ENCODE assay signal across 1 cellular context in genomic region chr3:196440041-196440537, GRCh38.
TF ChIP-seq lines count a peak whose summit lies in the region.

No MANE protein-coding gene starts in this region.

TF ChIP-seq in GM12878, 131 proteins besides CTCF, POLR2A, EP300 and RAD21 (continued from another document and continues in another):
- peak; percentile 88 for TF ChIP-seq CUX1 (IDR thresholded peaks at IDR 0.05; ENCODE audit: insufficient replicate concordance, low read depth, low read length)
- no peak for TF ChIP-seq CEBPB (IDR thresholded peaks at IDR 0.05; ENCODE audit: borderline replicate concordance in 1 of 2, low read depth in 2 of 2, low read length in 2 of 2)
- no peak for TF ChIP-seq PRDM15 (CRISPR knock-in tag; IDR thresholded peaks at IDR 0.05)
- TF ChIP-seq, protein P1, sequence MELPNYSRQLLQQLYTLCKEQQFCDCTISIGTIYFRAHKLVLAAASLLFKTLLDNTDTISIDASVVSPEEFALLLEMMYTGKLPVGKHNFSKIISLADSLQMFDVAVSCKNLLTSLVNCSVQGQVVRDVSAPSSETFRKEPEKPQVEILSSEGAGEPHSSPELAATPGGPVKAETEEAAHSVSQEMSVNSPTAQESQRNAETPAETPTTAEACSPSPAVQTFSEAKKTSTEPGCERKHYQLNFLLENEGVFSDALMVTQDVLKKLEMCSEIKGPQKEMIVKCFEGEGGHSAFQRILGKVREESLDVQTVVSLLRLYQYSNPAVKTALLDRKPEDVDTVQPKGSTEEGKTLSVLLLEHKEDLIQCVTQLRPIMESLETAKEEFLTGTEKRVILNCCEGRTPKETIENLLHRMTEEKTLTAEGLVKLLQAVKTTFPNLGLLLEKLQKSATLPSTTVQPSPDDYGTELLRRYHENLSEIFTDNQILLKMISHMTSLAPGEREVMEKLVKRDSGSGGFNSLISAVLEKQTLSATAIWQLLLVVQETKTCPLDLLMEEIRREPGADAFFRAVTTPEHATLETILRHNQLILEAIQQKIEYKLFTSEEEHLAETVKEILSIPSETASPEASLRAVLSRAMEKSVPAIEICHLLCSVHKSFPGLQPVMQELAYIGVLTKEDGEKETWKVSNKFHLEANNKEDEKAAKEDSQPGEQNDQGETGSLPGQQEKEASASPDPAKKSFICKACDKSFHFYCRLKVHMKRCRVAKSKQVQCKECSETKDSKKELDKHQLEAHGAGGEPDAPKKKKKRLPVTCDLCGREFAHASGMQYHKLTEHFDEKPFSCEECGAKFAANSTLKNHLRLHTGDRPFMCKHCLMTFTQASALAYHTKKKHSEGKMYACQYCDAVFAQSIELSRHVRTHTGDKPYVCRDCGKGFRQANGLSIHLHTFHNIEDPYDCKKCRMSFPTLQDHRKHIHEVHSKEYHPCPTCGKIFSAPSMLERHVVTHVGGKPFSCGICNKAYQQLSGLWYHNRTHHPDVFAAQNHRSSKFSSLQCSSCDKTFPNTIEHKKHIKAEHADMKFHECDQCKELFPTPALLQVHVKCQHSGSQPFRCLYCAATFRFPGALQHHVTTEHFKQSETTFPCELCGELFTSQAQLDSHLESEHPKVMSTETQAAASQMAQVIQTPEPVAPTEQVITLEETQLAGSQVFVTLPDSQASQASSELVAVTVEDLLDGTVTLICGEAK (IDR thresholded peaks at IDR 0.05; ENCODE audit: borderline replicate concordance), result peak; percentile 87
- TF ChIP-seq BCL3 (IDR thresholded peaks at IDR 0.05; ENCODE audit: borderline replicate concordance, insufficient read depth, low read depth, low read length, poor library complexity, severe bottlenecking), result peak; percentile 98
- TF ChIP-seq ELK1 (IDR thresholded peaks at IDR 0.05; ENCODE audit: low read depth, low read length), result no peak
- TF ChIP-seq RBBP5 (conservative IDR thresholded peaks at IDR 0.05), result no peak
- TF ChIP-seq BACH1 (IDR thresholded peaks at IDR 0.05; ENCODE audit: borderline replicate concordance), result no peak
- no peak for TF ChIP-seq SREBF1 (IDR thresholded peaks at IDR 0.05; ENCODE audit: low read length)
- no peak for TF ChIP-seq EZH2 (IDR thresholded peaks at IDR 0.05; ENCODE audit: borderline replicate concordance, control insufficient read depth, low read depth, low read length)
- TF ChIP-seq CHD2 (IDR thresholded peaks at IDR 0.05; ENCODE audit: borderline replicate concordance, low read depth, low read length), result no peak
- TF ChIP-seq NR2C1 (IDR thresholded peaks at IDR 0.05), result no peak
- TF ChIP-seq, protein P2, sequence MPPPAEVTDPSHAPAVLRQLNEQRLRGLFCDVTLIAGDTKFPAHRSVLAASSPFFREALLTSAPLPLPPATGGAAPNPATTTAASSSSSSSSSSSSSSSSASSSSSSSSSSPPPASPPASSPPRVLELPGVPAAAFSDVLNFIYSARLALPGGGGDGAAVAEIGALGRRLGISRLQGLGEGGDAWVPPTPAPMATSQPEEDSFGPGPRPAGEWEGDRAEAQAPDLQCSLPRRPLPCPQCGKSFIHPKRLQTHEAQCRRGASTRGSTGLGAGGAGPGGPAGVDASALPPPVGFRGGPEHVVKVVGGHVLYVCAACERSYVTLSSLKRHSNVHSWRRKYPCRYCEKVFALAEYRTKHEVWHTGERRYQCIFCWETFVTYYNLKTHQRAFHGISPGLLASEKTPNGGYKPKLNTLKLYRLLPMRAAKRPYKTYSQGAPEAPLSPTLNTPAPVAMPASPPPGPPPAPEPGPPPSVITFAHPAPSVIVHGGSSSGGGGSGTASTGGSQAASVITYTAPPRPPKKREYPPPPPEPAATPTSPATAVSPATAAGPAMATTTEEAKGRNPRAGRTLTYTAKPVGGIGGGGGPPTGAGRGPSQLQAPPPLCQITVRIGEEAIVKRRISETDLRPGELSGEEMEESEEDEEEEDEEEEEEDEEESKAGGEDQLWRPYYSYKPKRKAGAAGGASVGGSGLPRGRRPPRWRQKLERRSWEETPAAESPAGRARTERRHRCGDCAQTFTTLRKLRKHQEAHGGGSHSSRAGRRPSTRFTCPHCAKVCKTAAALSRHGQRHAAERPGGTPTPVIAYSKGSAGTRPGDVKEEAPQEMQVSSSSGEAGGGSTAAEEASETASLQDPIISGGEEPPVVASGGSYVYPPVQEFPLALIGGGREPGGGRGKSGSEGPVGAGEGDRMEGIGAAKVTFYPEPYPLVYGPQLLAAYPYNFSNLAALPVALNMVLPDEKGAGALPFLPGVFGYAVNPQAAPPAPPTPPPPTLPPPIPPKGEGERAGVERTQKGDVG (CRISPR knock-in tag; IDR thresholded peaks at IDR 0.05), result no peak
- TF ChIP-seq CBFB (IDR thresholded peaks at IDR 0.05; ENCODE audit: low read depth), result peak; percentile 54; the same call in 1 of the 2 replicates
- TF ChIP-seq HCFC1 (IDR thresholded peaks at IDR 0.05; ENCODE audit: low read length), result no peak
- TF ChIP-seq ATF3 (IDR thresholded peaks at IDR 0.05; ENCODE audit: borderline replicate concordance, extremely low read depth, low read depth, low read length), result no peak
- TF ChIP-seq POLR2AphosphoS2 (IDR thresholded peaks at IDR 0.05; ENCODE audit: low read depth, low read length), result no peak
- TF ChIP-seq PAX5 (IDR thresholded peaks at IDR 0.05; ENCODE audit: borderline replicate concordance, low read depth, low read length), result no peak; the same call in 1 of the 2 replicates
- 0 out of 2 replicates have a peak, but pooled peaks have one; percentile 16 for TF ChIP-seq NR2F1 (conservative IDR thresholded peaks at IDR 0.05)
- TF ChIP-seq SUPT20H (IDR thresholded peaks at IDR 0.05; ENCODE audit: borderline replicate concordance, control insufficient read depth, low read depth, low read length), result no peak
- peak; percentile 65 for TF ChIP-seq MTA2 (IDR thresholded peaks at IDR 0.05; ENCODE audit: low read depth)
- no peak for TF ChIP-seq ZSCAN29 (IDR thresholded peaks at IDR 0.05)
- TF ChIP-seq FOXM1 (IDR thresholded peaks at IDR 0.05; ENCODE audit: low read depth, low read length), result peak; percentile 75; the same call in 1 of the 2 replicates
- no peak for TF ChIP-seq CBX3 (IDR thresholded peaks at IDR 0.05; ENCODE audit: borderline replicate concordance, low read depth)
- TF ChIP-seq, protein P3, sequence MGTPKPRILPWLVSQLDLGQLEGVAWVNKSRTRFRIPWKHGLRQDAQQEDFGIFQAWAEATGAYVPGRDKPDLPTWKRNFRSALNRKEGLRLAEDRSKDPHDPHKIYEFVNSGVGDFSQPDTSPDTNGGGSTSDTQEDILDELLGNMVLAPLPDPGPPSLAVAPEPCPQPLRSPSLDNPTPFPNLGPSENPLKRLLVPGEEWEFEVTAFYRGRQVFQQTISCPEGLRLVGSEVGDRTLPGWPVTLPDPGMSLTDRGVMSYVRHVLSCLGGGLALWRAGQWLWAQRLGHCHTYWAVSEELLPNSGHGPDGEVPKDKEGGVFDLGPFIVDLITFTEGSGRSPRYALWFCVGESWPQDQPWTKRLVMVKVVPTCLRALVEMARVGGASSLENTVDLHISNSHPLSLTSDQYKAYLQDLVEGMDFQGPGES (IDR thresholded peaks at IDR 0.05), result no peak
- no peak for TF ChIP-seq SMARCA5 (IDR thresholded peaks at IDR 0.05)
- TF ChIP-seq IKZF2 (IDR thresholded peaks at IDR 0.05), result peak; percentile 20 to 57; a peak in 2 of 4 replicates
- TF ChIP-seq NBN (IDR thresholded peaks at IDR 0.05), result peak; percentile 78
- no peak for TF ChIP-seq LARP7 (IDR thresholded peaks at IDR 0.05)
- no peak for TF ChIP-seq RFX5 (IDR thresholded peaks at IDR 0.05; ENCODE audit: low read depth, low read length)
- peak; percentile 99 for TF ChIP-seq MEF2B (IDR thresholded peaks at IDR 0.05; ENCODE audit: partially characterized antibody, poor library complexity, severe bottlenecking)
- peak; percentile 84; the same call in 1 of the 2 replicates for TF ChIP-seq ZBED1 (IDR thresholded peaks at IDR 0.05; ENCODE audit: borderline replicate concordance)
- TF ChIP-seq MTA3 (IDR thresholded peaks at IDR 0.05; ENCODE audit: borderline replicate concordance, low read length), result peak; percentile 79; the same call in 1 of the 2 replicates
- TF ChIP-seq CBX5 (IDR thresholded peaks at IDR 0.05; ENCODE audit: low read depth), result no peak
- no peak for TF ChIP-seq RELA (IDR thresholded peaks at IDR 0.05; ENCODE audit: borderline replicate concordance, partially characterized antibody)
- no peak; the same call in none of the 2 replicates for TF ChIP-seq RUNX3 (IDR thresholded peaks at IDR 0.05; ENCODE audit: low read length)
- TF ChIP-seq RB1 (IDR thresholded peaks at IDR 0.05; ENCODE audit: borderline replicate concordance), result peak; percentile 52; the same call in 1 of the 2 replicates
- no peak for TF ChIP-seq PBX3 (IDR thresholded peaks at IDR 0.05; ENCODE audit: insufficient replicate concordance, low read depth, low read length)
- TF ChIP-seq CHD4 (IDR thresholded peaks at IDR 0.05), result no peak
